Comparison of ENCODE assay signal across 1 cellular context in genomic region chr21:32802954-32803353, GRCh38.
TF ChIP-seq lines count a peak whose summit lies in the region.

No MANE protein-coding gene starts in this region.

TF ChIP-seq in IMR-90, 13 proteins besides CTCF, POLR2A, EP300 and RAD21:
- TF ChIP-seq, protein P1, sequence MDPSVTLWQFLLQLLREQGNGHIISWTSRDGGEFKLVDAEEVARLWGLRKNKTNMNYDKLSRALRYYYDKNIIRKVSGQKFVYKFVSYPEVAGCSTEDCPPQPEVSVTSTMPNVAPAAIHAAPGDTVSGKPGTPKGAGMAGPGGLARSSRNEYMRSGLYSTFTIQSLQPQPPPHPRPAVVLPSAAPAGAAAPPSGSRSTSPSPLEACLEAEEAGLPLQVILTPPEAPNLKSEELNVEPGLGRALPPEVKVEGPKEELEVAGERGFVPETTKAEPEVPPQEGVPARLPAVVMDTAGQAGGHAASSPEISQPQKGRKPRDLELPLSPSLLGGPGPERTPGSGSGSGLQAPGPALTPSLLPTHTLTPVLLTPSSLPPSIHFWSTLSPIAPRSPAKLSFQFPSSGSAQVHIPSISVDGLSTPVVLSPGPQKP (IDR thresholded peaks at IDR 0.05; ENCODE audit: borderline replicate concordance, low read depth, low read length) = no peak
- TF ChIP-seq MAFK (IDR thresholded peaks at IDR 0.05; ENCODE audit: low read depth, low read length) = no peak
- no peak for TF ChIP-seq BHLHE40 (IDR thresholded peaks at IDR 0.05; ENCODE audit: low read depth, low read length)
- no peak for TF ChIP-seq NFE2L2 (IDR thresholded peaks at IDR 0.05; ENCODE audit: low read depth, low read length)
- TF ChIP-seq, protein P2, sequence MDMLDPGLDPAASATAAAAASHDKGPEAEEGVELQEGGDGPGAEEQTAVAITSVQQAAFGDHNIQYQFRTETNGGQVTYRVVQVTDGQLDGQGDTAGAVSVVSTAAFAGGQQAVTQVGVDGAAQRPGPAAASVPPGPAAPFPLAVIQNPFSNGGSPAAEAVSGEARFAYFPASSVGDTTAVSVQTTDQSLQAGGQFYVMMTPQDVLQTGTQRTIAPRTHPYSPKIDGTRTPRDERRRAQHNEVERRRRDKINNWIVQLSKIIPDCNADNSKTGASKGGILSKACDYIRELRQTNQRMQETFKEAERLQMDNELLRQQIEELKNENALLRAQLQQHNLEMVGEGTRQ (IDR thresholded peaks at IDR 0.05; ENCODE audit: low read depth, low read length) = no peak
- no peak for TF ChIP-seq MAZ (IDR thresholded peaks at IDR 0.05; ENCODE audit: borderline replicate concordance, low read depth, low read length)
- TF ChIP-seq MXI1 (IDR thresholded peaks at IDR 0.05; ENCODE audit: borderline replicate concordance, low read depth, low read length) = no peak
- TF ChIP-seq FOS (IDR thresholded peaks at IDR 0.05; ENCODE audit: low read depth, low read length) = no peak
- no peak for TF ChIP-seq CEBPB (IDR thresholded peaks at IDR 0.05; ENCODE audit: low read depth, low read length)
- no peak for TF ChIP-seq RFX5 (IDR thresholded peaks at IDR 0.05; ENCODE audit: low read depth, low read length)
- TF ChIP-seq CHD1 (IDR thresholded peaks at IDR 0.05; ENCODE audit: low read depth, low read length) = no peak
- TF ChIP-seq RCOR1 (IDR thresholded peaks at IDR 0.05; ENCODE audit: insufficient replicate concordance, low read length) = no peak
- no peak for TF ChIP-seq SMC3 (IDR thresholded peaks at IDR 0.05; ENCODE audit: low read depth, low read length)
